Comparison of ENCODE assay signal across 16 cellular contexts in the genomic region with DNA sequence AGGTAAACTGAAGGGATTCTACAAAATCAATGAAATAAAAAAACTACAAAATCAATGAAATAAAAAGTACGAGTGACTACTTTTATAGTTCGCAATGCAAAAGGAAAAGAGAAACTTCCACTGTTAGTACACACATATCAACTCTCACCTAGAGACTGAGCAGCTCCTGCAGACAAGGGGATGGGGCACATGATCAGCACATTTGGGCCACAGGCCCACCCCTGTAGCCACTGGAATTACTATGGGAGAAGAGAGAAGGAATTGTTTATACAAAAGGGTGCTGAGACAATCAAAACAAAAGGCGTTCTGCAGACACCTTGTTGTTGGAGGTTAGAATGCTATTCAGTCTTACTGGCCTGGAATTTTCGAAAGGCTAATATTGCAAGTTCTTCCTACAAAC. TPM values are rescaled to one million over a fixed set of nuclear protein-coding genes. Genes with fewer than 3 reads are reported as not detected.
"Had no signal": no experiment of that assay in that cellular context is flagged by ENCODE, and none has a peak within 500 bp of the region (broad histone marks: within the 10 kb centered on the region; RNA-seq: fewer than 3 reads in every experiment).

No MANE protein-coding gene starts in this region.

- H3K4me3 ChIP-seq: body of pancreas, gastrocnemius medialis, SJSA1, tibial artery had no signal

- H3K36me3 ChIP-seq: gastrocnemius medialis, neutrophil had no signal

- H3K27ac Mint-ChIP-seq: activated naive CD4-positive, alpha-beta T cell treated with anti-CD3 and anti-CD28 coated beads for 36 hours had no signal

- ATAC-seq: body of pancreas, gastrocnemius medialis had no signal

- H3K27ac ChIP-seq: body of pancreas, gastrocnemius medialis, neutrophil, SJSA1, tibial artery, VCaP had no signal

- H3K27me3 Mint-ChIP-seq: central memory CD8-positive, alpha-beta T cell had no signal

- H3K4me3 Mint-ChIP-seq: activated naive CD4-positive, alpha-beta T cell treated with anti-CD3 and anti-CD28 coated beads for 36 hours; central memory CD8-positive, alpha-beta T cell had no signal

- DNase-seq: activated CD4-positive, alpha-beta T cell treated with anti-CD3 and anti-CD28 coated beads for 4 hours; activated naive CD4-positive, alpha-beta T cell treated with anti-CD3 and anti-CD28 coated beads for 36 hours; amniotic stem cell; body of pancreas; cortex of kidney; effector CD8-positive, alpha-beta T cell; gastrocnemius medialis; retina; stimulated activated CD4-positive, alpha-beta T cell treated with anti-CD3 and anti-CD28 coated beads, Interleukin-4, amount 100 ng/mL, for 4 hours; SW 1271; tibial artery had no signal

- H3K9me3 ChIP-seq: gastrocnemius medialis, neutrophil, SJSA1 had no signal

- H3K27me3 ChIP-seq: body of pancreas, gastrocnemius medialis, neutrophil, SJSA1, tibial artery had no signal

- H3K4me1 ChIP-seq: body of pancreas, gastrocnemius medialis, SJSA1, tibial artery had no signal

RNA-seq across cellular contexts. Expression of gene CD226, which starts 34.7 kb away (rescaled TPM):
- total RNA-seq: kidney epithelial cell had no signal
